Comparison of ENCODE assay signal across 35 cellular contexts in the genomic region with DNA sequence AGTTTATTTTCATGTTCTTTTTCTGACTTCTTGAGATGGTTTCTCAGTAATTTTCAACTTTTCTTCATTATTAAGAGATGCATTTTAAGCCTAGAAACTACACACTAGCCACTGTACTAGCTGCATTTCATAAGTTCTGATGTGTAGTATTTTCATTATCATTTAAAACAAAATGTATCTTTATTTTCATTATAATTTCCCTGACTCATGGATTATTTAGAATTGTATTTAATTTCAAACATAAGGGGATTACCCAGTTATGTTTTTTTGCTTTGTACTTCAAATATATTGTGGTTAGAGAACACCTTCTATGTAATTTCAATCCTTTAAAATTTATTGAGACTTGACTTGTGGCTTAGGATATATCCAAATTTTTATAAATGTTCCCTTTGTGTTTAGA.
"Had no signal": no experiment of that assay in that cellular context is flagged by ENCODE, and none has a peak within 500 bp of the region (broad histone marks: within the 10 kb centered on the region; RNA-seq: fewer than 3 reads in every experiment).

No MANE protein-coding gene starts in this region.

- H3K9me3 Mint-ChIP-seq: activated T-cell treated with anti-CD3 and anti-CD28 coated beads, Interleukin-2, amount 50 U/mL, for 72 hours; activated T-helper 17 cell treated with anti-CD3 and anti-CD28 coated beads, Interleukin-2, amount 50 U/mL, for 72 hours; T-cell had no signal

- H3K9me3 ChIP-seq: adrenal gland, body of pancreas, breast epithelium, MG63, Peyer's patch, SJSA1, SK-N-SH had no signal

- DNase-seq: activated CD4-positive, alpha-beta T cell treated with anti-CD3 and anti-CD28 coated beads for 1 hour; activated CD4-positive, alpha-beta T cell treated with anti-CD3 and anti-CD28 coated beads, Interleukin-2, amount 10 ng/mL, durations not matched to agents 7 days and 5 days; activated CD4-positive, alpha-beta T cell treated with anti-CD3 and anti-CD28 coated beads, Interleukin-2, amount 50 U/mL, for 48 hours; activated CD4-positive, CD25-positive, alpha-beta regulatory T cell; activated CD8-positive, alpha-beta memory T cell treated with anti-CD3 and anti-CD28 coated beads for 24 hours; activated CD8-positive, alpha-beta memory T cell treated with anti-CD3 and anti-CD28 coated beads, Interleukin-2, amount 10 ng/mL, durations not matched to agents 7 days and 5 days; activated CD8-positive, alpha-beta memory T cell treated with anti-CD3 and anti-CD28 coated beads, Interleukin-2, amount 50 U/mL, for 48 hours; activated effector memory CD4-positive, alpha-beta T cell treated with anti-CD3 and anti-CD28 coated beads, Interleukin-2, amount 50 U/mL, for 16 hours; activated naive CD4-positive, alpha-beta T cell; activated naive CD4-positive, alpha-beta T cell treated with anti-CD3 and anti-CD28 coated beads, Interleukin-2, amount 50 U/mL, for 16 hours; activated T-cell treated with anti-CD3 and anti-CD28 coated beads, Interleukin-2, amount 50 U/mL, for 72 hours; adrenal gland; body of pancreas; MG63; NCI-H1048; NCI-H1436; NCI-H1694; NCI-H1930; NCI-H2081 treated with DMSO at 0.1 percent for 48 hours; NCI-H226; NCI-H446 treated with DMSO at 0.1 percent for 48 hours; NCI-H524; NCI-H69; PC-3; Peyer's patch; RPMI8226; SHP77 treated with DMSO at 0.1 percent for 48 hours; SK-N-SH; T-cell; T-helper 2 cell; T-helper 9 cell; WERI-Rb-1 had no signal

- H3K4me3 Mint-ChIP-seq: activated CD4-positive, alpha-beta T cell treated with anti-CD3 and anti-CD28 coated beads, Interleukin-2, amount 10 ng/mL, durations not matched to agents 7 days and 5 days; activated CD8-positive, alpha-beta memory T cell treated with anti-CD3 and anti-CD28 coated beads, Interleukin-2, amount 10 ng/mL, durations not matched to agents 7 days and 5 days; activated T-cell treated with anti-CD3 and anti-CD28 coated beads, Interleukin-2, amount 50 U/mL, for 72 hours; T-cell had no signal

- H3K27me3 Mint-ChIP-seq: activated CD4-positive, alpha-beta T cell treated with anti-CD3 and anti-CD28 coated beads, Interleukin-2, amount 10 ng/mL, durations not matched to agents 7 days and 5 days; activated CD8-positive, alpha-beta memory T cell treated with anti-CD3 and anti-CD28 coated beads, Interleukin-2, amount 10 ng/mL, durations not matched to agents 7 days and 5 days; activated T-helper 17 cell treated with anti-CD3 and anti-CD28 coated beads, Interleukin-2, amount 50 U/mL, for 72 hours; T-cell had no signal

- ATAC-seq: activated CD8-positive, alpha-beta memory T cell treated with anti-CD3 and anti-CD28 coated beads, Interleukin-2, amount 10 ng/mL, durations not matched to agents 7 days and 5 days; activated T-cell treated with anti-CD3 and anti-CD28 coated beads, Interleukin-2, amount 50 U/mL, for 72 hours; body of pancreas; PC-3; T-cell had no signal

- H3K27ac Mint-ChIP-seq: activated CD4-positive, alpha-beta T cell treated with anti-CD3 and anti-CD28 coated beads, Interleukin-2, amount 10 ng/mL, durations not matched to agents 7 days and 5 days; activated CD8-positive, alpha-beta memory T cell treated with anti-CD3 and anti-CD28 coated beads, Interleukin-2, amount 10 ng/mL, durations not matched to agents 7 days and 5 days; activated T-helper 17 cell treated with anti-CD3 and anti-CD28 coated beads, Interleukin-2, amount 50 U/mL, for 72 hours had no signal
